In genomic region chr2:176138526-176139169, GRCh38 we compare ENCODE assay signal across 2 cellular contexts.
TF ChIP-seq lines count a peak whose summit lies in the region.

No MANE protein-coding gene starts in this region.

TF ChIP-seq in SK-N-SH, 30 proteins besides CTCF, POLR2A, EP300 and RAD21 (continued from another document):
- no peak for TF ChIP-seq ZBTB33 (IDR thresholded peaks at IDR 0.05; ENCODE audit: borderline replicate concordance, low read depth)

TF ChIP-seq in SK-N-SH treated with all-trans-retinoic acid at 6 μM for 48 hours, 23 proteins besides CTCF, POLR2A, EP300 and RAD21 (continued from another document):
- TF ChIP-seq CSRNP3 (CRISPR knock-in tag; IDR thresholded peaks at IDR 0.05) (no peak), ZFP3 (CRISPR knock-in tag; IDR thresholded peaks at IDR 0.05) (no peak)
